In genomic region chr15:75840659-75841058, GRCh38 we compare ENCODE assay signal across 14 cellular contexts. TPM values are rescaled to one million over a fixed set of nuclear protein-coding genes. Genes with fewer than 3 reads are reported as not detected.
DNase-seq lines count a peak whose midpoint lies in the region; ATAC-seq and TF ChIP-seq lines count a peak whose summit lies in the region.
"Had no signal": no experiment of that assay in that cellular context is flagged by ENCODE, and none has a peak within 500 bp of the region (broad histone marks: within the 10 kb centered on the region; RNA-seq: fewer than 3 reads in every experiment).

No MANE protein-coding gene starts in this region.

- no peaks in the 10 kb centered on the region for H3K9me3 Mint-ChIP-seq in natural killer cell
- H3K9me3 Mint-ChIP-seq: memory B cell had no signal

- intact Hi-C loops in Right ventricle myocardium inferior (cut with DNase I) (loop anchor here (5.0 kb wide), 1 partner anchor 62 kb away; the partner anchor contains the start of gene FBXO22), cardiac septum (cut with DNase I) (loop anchor here (5.0 kb wide), 1 partner anchor 388 kb away; the partner anchor contains the start of gene SIN3A), natural killer cell (cut with micrococcal nuclease) (loop anchor here (10.0 kb wide), 1 partner anchor 64 kb away; the partner anchor contains the start of gene FBXO22)

- DNase-seq in Right ventricle myocardium inferior (ENCODE audit: missing footprints): no peak
- no peak for DNase-seq in cardiac septum (ENCODE audit: low spot score)
- DNase-seq in cardiac fibroblast (ENCODE audit: low read depth in 2 of 2): peak; percentile 58 to 87
- peak; percentile 42 for DNase-seq in inferior parietal cortex (ENCODE audit: extremely low spot score)
- DNase-seq in natural killer cell: no peak
- DNase-seq in activated naive CD4-positive, alpha-beta T cell treated with Interleukin-2 at 50 U/mL for 16 hours: no peak
- DNase-seq: effector CD8-positive, alpha-beta T cell; stimulated activated CD4-positive, alpha-beta T cell treated with anti-CD3 and anti-CD28 coated beads, Interleukin-1b, Interleukin-23, amount 100 ng/mL, for 48 hours had no signal

- H3K36me3 Mint-ChIP-seq in natural killer cell: no peaks in the 10 kb centered on the region
- H3K36me3 Mint-ChIP-seq: memory B cell had no signal

- no peak overlapping the region for H3K4me3 Mint-ChIP-seq in natural killer cell
- H3K4me3 Mint-ChIP-seq: B cell, memory B cell had no signal

- no peak overlapping the region for H3K27ac Mint-ChIP-seq in natural killer cell
- H3K27ac Mint-ChIP-seq: B cell, memory B cell had no signal

- H3K4me3 ChIP-seq in cardiac fibroblast (replicated peaks in 1 of 2; ENCODE audit: low read depth in 2 of 2, low read length in 2 of 2): no peak overlapping the region
- H3K4me3 ChIP-seq: HAP-1, tibial nerve had no signal

- peaks cover 25% of the 10 kb centered on the region in 2 donors for H3K4me1 Mint-ChIP-seq in natural killer cell

- no peak for TF ChIP-seq CTCF in cardiac fibroblast (IDR thresholded peaks at IDR 0.05; ENCODE audit: low read depth, low read length)
- no peak for TF ChIP-seq CTCF in natural killer cell (IDR thresholded peaks at IDR 0.05)

- peak; percentile 32 for ATAC-seq in Right ventricle myocardium inferior
- ATAC-seq in GM19035 (IDR thresholded peaks at IDR 0.05; ENCODE audit: unreplicated experiment): no peak
- ATAC-seq in natural killer cell: no peak
- ATAC-seq in GM18505 (IDR thresholded peaks at IDR 0.05; ENCODE audit: unreplicated experiment): no peak

- H3K27me3 Mint-ChIP-seq in natural killer cell (ENCODE audit: low read depth in 2 of 2): no peaks in the 10 kb centered on the region
- H3K27me3 Mint-ChIP-seq: B cell, memory B cell had no signal

- TF ChIP-seq POLR2A in GM18505 (IDR thresholded peaks at IDR 0.05; ENCODE audit: borderline replicate concordance, extremely low read depth, insufficient read depth, insufficient read length): no peak

RNA-seq across cellular contexts. Expression of gene UBE2Q2, which starts 2.6 kb away (rescaled TPM):
- 24.8 TPM for total RNA-seq in Right ventricle myocardium inferior
- 38.3 TPM for total RNA-seq in cardiac septum
- total RNA-seq in natural killer cell: 10 to 100 TPM; 39.5 to 64.6 (median 63.9) TPM

Comparison
In these comparisons a context has a peak if more than half of its experiments do, and no peak if none do; other contexts are left out.
1. DNase-seq: peak in cardiac fibroblast (2 of 2) and inferior parietal cortex (single experiment); none in Right ventricle myocardium inferior (single experiment), cardiac septum (single experiment), natural killer cell (single experiment) and activated naive CD4-positive, alpha-beta T cell treated with Interleukin-2 at 50 U/mL for 16 hours (single experiment).